In genomic region chr1:181089777-181090505, GRCh38 we compare ENCODE assay signal across 8 cellular contexts. TPM values are rescaled to one million over a fixed set of nuclear protein-coding genes. Genes with fewer than 3 reads are reported as not detected.
DNase-seq lines count a peak whose midpoint lies in the region; ATAC-seq and TF ChIP-seq lines count a peak whose summit lies in the region.

No MANE protein-coding gene starts in this region.

- H3K4me1 Mint-ChIP-seq in activated B cell treated with CpG ODN at 0.5 μM for 24 hours: peaks cover 58% of the 10 kb centered on the region
- peaks cover 53% of the 10 kb centered on the region for H3K4me1 Mint-ChIP-seq in central memory CD8-positive, alpha-beta T cell

- no peaks in the 10 kb centered on the region for H3K27me3 ChIP-seq in left lung

- H3K4me1 ChIP-seq in left lung: peaks cover 14 to 65% of the 10 kb centered on the region in 2 donors

- TF ChIP-seq CTCF in GM10248 (IDR thresholded peaks at IDR 0.05; ENCODE audit: control extremely low read depth, extremely low read depth, low read depth, missing control alignments) (no peak), activated B cell treated with CpG ODN at 0.5 μM for 24 hours (IDR thresholded peaks at IDR 0.05) (no peak), left lung (IDR thresholded peaks at IDR 0.05) (peak in 1 of 2 donors; percentile 12)

- peak overlapping the region; percentile 94 for H3K4me3 Mint-ChIP-seq in activated B cell treated with CpG ODN at 0.5 μM for 24 hours
- peak overlapping the region; percentile 96 for H3K4me3 Mint-ChIP-seq in central memory CD8-positive, alpha-beta T cell

- peak overlapping the region; percentile 83 to 98 for H3K4me3 ChIP-seq in left lung

- ATAC-seq in activated B cell treated with CpG ODN at 0.5 μM for 24 hours (ENCODE audit: low read depth): peak; percentile 60
- peak; percentile 70 for ATAC-seq in central memory CD8-positive, alpha-beta T cell (replicated peaks; ENCODE audit: extremely low read depth, poor library complexity, severe bottlenecking)
- peak; percentile 70 for ATAC-seq in left lung
- ATAC-seq in GM18517 (IDR thresholded peaks at IDR 0.05; ENCODE audit: unreplicated experiment): no peak

- peak overlapping the region; percentile 91 for H3K27ac ChIP-seq in left lung

- DNase-seq in GM10248 (ENCODE audit: extremely low spot score) (peak; percentile 59), HEK293T (ENCODE audit: extremely low spot score) (no peak), NCI-H146 (lab: John Stamatoyannopoulos, UW) (peak; percentile 81), activated B cell treated with CpG ODN at 0.5 μM for 24 hours (peak; percentile 71), left lung (peak; percentile 80 to 91)
- DNase-seq in central memory CD8-positive, alpha-beta T cell (ENCODE audit: low spot score in 2 of 2): peak; percentile 57 to 78
- DNase-seq in stimulated activated CD4-positive, alpha-beta T cell treated with anti-CD3 and anti-CD28 coated beads, Interleukin-4, amount 100 ng/mL, for 1 hour: peak; percentile 72

- POLR2A ChIA-PET in GM10248 (lab: Yijun Ruan, JAX): interaction anchor here (0.6 to 5.1 kb wide), 23 partner anchors 11 to 1854 kb away, joined by 3 to 110 read pairs (median 5); partner anchors contain the start of genes MR1 and STX6
- POLR2A ChIA-PET in HEK293T (lab: Yijun Ruan, JAX): interaction anchor here (0.7 to 4.1 kb wide), 16 partner anchors 9 to 51 kb away, joined by 3 to 33 read pairs (median 6); no protein-coding TSS in a partner anchor
- POLR2A ChIA-PET in activated B cell treated with CpG ODN at 0.5 μM for 24 hours (lab: Charles Lee): interaction anchor here (0.6 to 38.3 kb wide), 20 partner anchors 9 to 587 kb away, joined by 3 to 1783 read pairs (median 8); partner anchors contain the start of genes ACBD6, MR1 and STX6

- H3K36me3 Mint-ChIP-seq in activated B cell treated with CpG ODN at 0.5 μM for 24 hours (ENCODE audit: low read depth): peaks cover 55% of the 10 kb centered on the region
- H3K36me3 Mint-ChIP-seq in central memory CD8-positive, alpha-beta T cell (ENCODE audit: insufficient read depth): peaks cover 37% of the 10 kb centered on the region

- H3K36me3 ChIP-seq in left lung: peaks cover 0 to 30% of the 10 kb centered on the region in 2 donors

- intact Hi-C loops in activated B cell treated with CpG ODN at 0.5 μM for 24 hours (cut with micrococcal nuclease) (loop anchor here (1.0 to 10.0 kb wide), 6 partner anchors 9 to 1208 kb away; partner anchors contain the start of genes ACBD6, TOR1AIP1 and XPR1), left lung (cut with DNase I) (loop anchor here in 1 of 2 donors (5.0 kb wide), 1 partner anchor 52 kb away; no protein-coding TSS in a partner anchor)

- no peaks in the 10 kb centered on the region for H3K9me3 Mint-ChIP-seq in activated B cell treated with CpG ODN at 0.5 μM for 24 hours
- H3K9me3 Mint-ChIP-seq in central memory CD8-positive, alpha-beta T cell: no peaks in the 10 kb centered on the region

- no peaks in the 10 kb centered on the region for H3K27me3 Mint-ChIP-seq in activated B cell treated with CpG ODN at 0.5 μM for 24 hours
- no peaks in the 10 kb centered on the region for H3K27me3 Mint-ChIP-seq in central memory CD8-positive, alpha-beta T cell

- H3K27ac Mint-ChIP-seq in activated B cell treated with CpG ODN at 0.5 μM for 24 hours: peak overlapping the region; percentile 95
- peak overlapping the region; percentile 97 for H3K27ac Mint-ChIP-seq in central memory CD8-positive, alpha-beta T cell (ENCODE audit: low read depth)

- CTCF ChIA-PET in GM10248 (lab: Yijun Ruan, JAX) (interaction anchor here (0.8 to 10.0 kb wide), 14 partner anchors 10 to 335 kb away, joined by 3 to 71 read pairs (median 6); no protein-coding TSS in a partner anchor), HEK293T (lab: Yijun Ruan, JAX) (interaction anchor here (1.2 to 3.0 kb wide), 3 partner anchors 46 to 52 kb away, joined by 3 to 21 read pairs (median 4); no protein-coding TSS in a partner anchor), activated B cell treated with CpG ODN at 0.5 μM for 24 hours (lab: Charles Lee) (interaction anchor here (0.7 to 4.0 kb wide), 11 partner anchors 15 to 63 kb away, joined by 3 to 62 read pairs (median 6); no protein-coding TSS in a partner anchor)

- no peaks in the 10 kb centered on the region for H3K9me3 ChIP-seq in left lung

TF ChIP-seq in HEK293T, 16 proteins besides CTCF, POLR2A, EP300 and RAD21:
- TF ChIP-seq SP1 (IDR thresholded peaks at IDR 0.05) (no peak), HDGF (IDR thresholded peaks at IDR 0.05; ENCODE audit: borderline replicate concordance) (no peak), L3MBTL2 (conservative IDR thresholded peaks at IDR 0.05) (0 out of 2 replicates have a peak, but pooled peaks have one; percentile 19), CTBP1 (IDR thresholded peaks at IDR 0.05; ENCODE audit: borderline replicate concordance) (0 out of 2 replicates have a peak, but pooled peaks have one; percentile 9), FOXK2 (IDR thresholded peaks at IDR 0.05) (no peak), SUZ12 (IDR thresholded peaks at IDR 0.05) (no peak)

RNA-seq across cellular contexts. Expression of gene IER5, which starts 1.4 kb away (rescaled TPM):
- 155 and 156 TPM in 2 replicates for total RNA-seq in activated B cell treated with CpG ODN at 0.5 μM for 24 hours
- total RNA-seq in left lung: 10 to 100 TPM; 16.1 to 26.6 TPM

RNA-seq across cellular contexts. Expression of gene MR1, which starts 56.2 kb away (rescaled TPM):
- total RNA-seq in activated B cell treated with CpG ODN at 0.5 μM for 24 hours (24.3 and 24.8 TPM in 2 replicates), left lung (10 to 100 TPM; 36.9 to 45.7 TPM)
